Comparison of ENCODE assay signal across 4 cellular contexts in genomic region chr21:39891863-39892262, GRCh38. TPM values are rescaled to one million over a fixed set of nuclear protein-coding genes. Genes with fewer than 3 reads are reported as not detected.
"Had no signal": no experiment of that assay in that cellular context is flagged by ENCODE, and none has a peak within 500 bp of the region (broad histone marks: within the 10 kb centered on the region; RNA-seq: fewer than 3 reads in every experiment).

No MANE protein-coding gene starts in this region.

RNA-seq across cellular contexts. Expression of gene PCP4, which starts 24.6 kb away (rescaled TPM):
- total RNA-seq: GM23248, GM23338, H4, HFFc6 had no signal
